Comparison of ENCODE assay signal across 8 cellular contexts in the genomic region with DNA sequence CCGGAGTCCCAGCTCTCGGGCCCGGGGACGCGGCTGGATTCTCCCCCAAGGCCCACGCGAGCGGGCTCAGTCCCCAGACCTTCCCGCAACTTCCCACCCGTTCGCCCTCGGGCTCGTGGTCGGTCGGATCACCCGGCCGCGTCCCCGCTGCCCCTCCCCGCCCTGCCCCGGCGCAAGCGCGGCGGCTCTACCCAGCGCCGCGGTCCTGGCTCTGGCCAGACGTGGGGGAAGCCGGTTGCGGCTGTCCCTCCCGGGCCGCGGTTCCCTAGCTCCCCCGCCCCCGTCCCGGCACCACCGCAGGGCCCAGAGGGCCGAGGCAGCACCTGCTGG. TPM values are rescaled to one million over a fixed set of nuclear protein-coding genes. Genes with fewer than 3 reads are reported as not detected.
A peak's percentile ranks its signal among the peaks of the same experiment; 100 is the strongest.
DNase-seq lines count a peak whose midpoint lies in the region; ATAC-seq and TF ChIP-seq lines count a peak whose summit lies in the region.

No MANE protein-coding gene starts in this region.

- DNase-seq in activated CD8-positive, alpha-beta memory T cell treated with anti-CD3 and anti-CD28 coated beads, Interleukin-2, amount 10 ng/mL, durations not matched to agents 7 days and 5 days, result no peak
- no peak for DNase-seq in activated CD8-positive, alpha-beta memory T cell treated with anti-CD3 and anti-CD28 coated beads, Interleukin-2, amount 50 U/mL, for 48 hours
- DNase-seq in glutamatergic neuron (peak; percentile 64), psoas muscle (peak in 1 of 2 donors; percentile 58), SIG-M5 treated with dmso at 0.1 percent for 504 hours (lab: John Stamatoyannopoulos, UW; ENCODE audit: unreplicated experiment) (no peak)
- no peak for DNase-seq in activated CD4-positive, alpha-beta T cell treated with anti-CD3 and anti-CD28 coated beads, Interleukin-2, amount 50 U/mL, for 1 hour

- peak overlapping the region; percentile 86 for H3K4me3 ChIP-seq in psoas muscle

- no peaks in the 10 kb centered on the region for H3K27me3 Mint-ChIP-seq in activated CD8-positive, alpha-beta memory T cell treated with anti-CD3 and anti-CD28 coated beads, Interleukin-2, amount 10 ng/mL, durations not matched to agents 7 days and 5 days
- H3K27me3 Mint-ChIP-seq in glutamatergic neuron (ENCODE audit: unreplicated experiment), result peaks cover 6% of the 10 kb centered on the region

- H3K27ac ChIP-seq in VCaP (peak overlapping the region; percentile 94), psoas muscle (peak overlapping the region; percentile 99)

- H3K4me1 Mint-ChIP-seq in activated CD8-positive, alpha-beta memory T cell treated with anti-CD3 and anti-CD28 coated beads, Interleukin-2, amount 10 ng/mL, durations not matched to agents 7 days and 5 days, result peaks cover 51% of the 10 kb centered on the region
- peaks cover 27% of the 10 kb centered on the region for H3K4me1 Mint-ChIP-seq in glutamatergic neuron (ENCODE audit: low read depth, unreplicated experiment)

- CTCF ChIA-PET in activated CD8-positive, alpha-beta memory T cell treated with anti-CD3 and anti-CD28 coated beads, Interleukin-2, amount 10 ng/mL, durations not matched to agents 7 days and 5 days (lab: Charles Lee), result interaction anchor here (0.8 to 12.8 kb wide), 29 partner anchors 9 to 128 kb away, joined by 3 to 314 read pairs (median 7); a partner anchor contains a TSS

- H3K9me3 ChIP-seq in psoas muscle, result no peaks in the 10 kb centered on the region

- no peaks in the 10 kb centered on the region for H3K27me3 ChIP-seq in psoas muscle (ENCODE audit: insufficient read depth in 3 of 3, low read length in 2 of 3)

- TF ChIP-seq CTCF in VCaP (conservative IDR thresholded peaks at IDR 0.05), result no peak
- no peak for TF ChIP-seq CTCF in glutamatergic neuron (IDR thresholded peaks at IDR 0.05; ENCODE audit: partially characterized antibody, unreplicated experiment)
- TF ChIP-seq CTCF in psoas muscle (IDR thresholded peaks at IDR 0.05), result no peak

- H3K4me1 ChIP-seq in psoas muscle, result peaks cover 44% of the 10 kb centered on the region

- H3K4me3 Mint-ChIP-seq in activated CD8-positive, alpha-beta memory T cell treated with anti-CD3 and anti-CD28 coated beads, Interleukin-2, amount 10 ng/mL, durations not matched to agents 7 days and 5 days, result peak overlapping the region; percentile 97
- H3K4me3 Mint-ChIP-seq in glutamatergic neuron (ENCODE audit: unreplicated experiment), result no peak overlapping the region

- H3K9me3 Mint-ChIP-seq in activated CD8-positive, alpha-beta memory T cell treated with anti-CD3 and anti-CD28 coated beads, Interleukin-2, amount 10 ng/mL, durations not matched to agents 7 days and 5 days (ENCODE audit: low read depth), result no peaks in the 10 kb centered on the region
- H3K9me3 Mint-ChIP-seq in glutamatergic neuron (ENCODE audit: unreplicated experiment), result peaks cover 9% of the 10 kb centered on the region

- H3K36me3 ChIP-seq in psoas muscle (ENCODE audit: insufficient read depth in 1 of 2, low read depth in 1 of 2), result no peaks in the 10 kb centered on the region

- H3K27ac Mint-ChIP-seq in activated CD8-positive, alpha-beta memory T cell treated with anti-CD3 and anti-CD28 coated beads, Interleukin-2, amount 10 ng/mL, durations not matched to agents 7 days and 5 days, result peak overlapping the region; percentile 78
- no peak overlapping the region for H3K27ac Mint-ChIP-seq in glutamatergic neuron (ENCODE audit: unreplicated experiment)

- intact Hi-C loops in psoas muscle (cut with DNase I), result loop anchor here in 1 of 2 donors (10.0 kb wide), 1 partner anchor 99 kb away; no protein-coding TSS in a partner anchor

- WGBS in psoas muscle, 3 donors, result 0 to 2% (median 1%) methylated on average over 10 to 39 of the region's 39 CpGs

- ATAC-seq in activated CD8-positive, alpha-beta memory T cell treated with anti-CD3 and anti-CD28 coated beads, Interleukin-2, amount 10 ng/mL, durations not matched to agents 7 days and 5 days, result peak; percentile 16
- ATAC-seq in HG02852 (IDR thresholded peaks at IDR 0.05; ENCODE audit: unreplicated experiment), result peak; percentile 25
- ATAC-seq in psoas muscle, result peak; percentile 37 to 47 (median 46)

- H3K36me3 Mint-ChIP-seq in activated CD8-positive, alpha-beta memory T cell treated with anti-CD3 and anti-CD28 coated beads, Interleukin-2, amount 10 ng/mL, durations not matched to agents 7 days and 5 days, result peaks cover 39% of the 10 kb centered on the region
- no peaks in the 10 kb centered on the region for H3K36me3 Mint-ChIP-seq in glutamatergic neuron (ENCODE audit: unreplicated experiment)

RNA-seq across cellular contexts. Expression of a gene that starts 0.4 kb away (rescaled TPM):
- total RNA-seq in activated CD8-positive, alpha-beta memory T cell treated with anti-CD3 and anti-CD28 coated beads, Interleukin-2, amount 10 ng/mL, durations not matched to agents 7 days and 5 days, result 10 to 100 TPM; 56.5 to 58.9 TPM
- 51.4 TPM for total RNA-seq in glutamatergic neuron (ENCODE audit: unreplicated experiment)
- total RNA-seq in psoas muscle, result 100 to 1,000 TPM in 1 of 4 donors, 10 to 100 TPM in 3; 42.4 to 127 (median 66.0) TPM
- polyA plus RNA-seq in psoas muscle, result 10 to 100 TPM; 44.4 to 56.6 (median 51.5) TPM

RNA-seq across cellular contexts. Expression of a gene that starts 51.6 kb away (rescaled TPM):
- 100 to 1,000 TPM; 298 to 320 TPM for total RNA-seq in activated CD8-positive, alpha-beta memory T cell treated with anti-CD3 and anti-CD28 coated beads, Interleukin-2, amount 10 ng/mL, durations not matched to agents 7 days and 5 days
- total RNA-seq in glutamatergic neuron (ENCODE audit: unreplicated experiment) (251 TPM), psoas muscle (100 to 1,000 TPM in 1 of 4 donors, 10 to 100 TPM in 3; 72.8 to 125 (median 91.0) TPM)
- polyA plus RNA-seq in psoas muscle, result 100 to 1,000 TPM in 1 of 3 donors, 10 to 100 TPM in 2; 66.0 to 227 (median 81.8) TPM
